In the genomic region with DNA sequence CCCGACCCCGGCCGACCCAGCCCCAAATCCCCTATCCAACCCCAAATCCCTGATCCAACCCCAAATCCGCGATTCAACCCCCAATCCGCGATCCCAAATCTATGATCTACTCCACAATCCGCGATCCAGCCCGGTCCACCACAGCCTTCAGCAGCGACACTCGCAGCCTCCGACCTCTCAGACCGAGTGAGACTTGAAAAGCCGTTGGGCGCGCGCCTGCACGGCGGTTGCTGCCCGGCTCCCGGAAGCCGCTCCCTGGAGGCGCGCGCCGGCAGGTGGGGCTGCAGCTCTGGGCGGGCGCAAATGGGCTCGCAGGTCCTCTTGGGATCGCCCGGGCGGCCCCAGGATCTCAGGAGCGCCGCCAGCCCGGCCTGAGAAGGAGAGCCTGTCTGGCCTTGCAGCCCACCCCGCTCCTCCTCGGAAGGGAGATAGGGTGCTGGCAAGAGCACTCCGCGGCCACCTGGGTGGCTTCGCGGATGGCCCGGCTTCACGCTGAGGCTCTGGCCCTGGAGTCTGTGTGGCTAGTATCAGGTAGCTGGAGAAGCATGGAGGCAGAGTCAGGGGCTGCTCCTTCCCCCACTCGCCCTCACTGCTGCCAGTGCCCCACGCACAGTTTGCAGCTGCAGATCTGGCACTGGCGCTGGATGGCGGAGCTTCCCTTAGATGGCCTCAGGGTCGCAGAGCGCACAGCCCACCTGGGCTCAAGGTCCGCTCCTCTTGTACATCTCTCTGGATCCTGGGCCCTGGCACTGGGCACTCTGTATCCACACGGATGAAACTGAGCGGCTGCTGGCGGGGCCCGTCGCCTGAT, we compare ENCODE assay signal across 7 cellular contexts.
DNase-seq lines count a peak whose midpoint lies in the region; ATAC-seq, FAIRE-seq and TF ChIP-seq lines count a peak whose summit lies in the region.
"Not testable (repeated sequence)": the region's sequence is repeated elsewhere in the genome, so short reads cannot be mapped to it uniquely, and the experiment has no call there.

No MANE protein-coding gene starts in this region.

- H3K4me1 ChIP-seq in astrocyte (ENCODE audit: insufficient read depth, low read length); gastroesophageal sphincter: not testable (repeated sequence)

- no CpG with 5 or more reads among the region's 56 CpGs for WGBS in gastroesophageal sphincter (ENCODE audit: low coverage in 1 of 2), 2 donors

- TF ChIP-seq EP300 in gastroesophageal sphincter (IDR thresholded peaks at IDR 0.05): not testable (repeated sequence)

- not testable (repeated sequence) for H3K27me3 Mint-ChIP-seq in astrocyte (ENCODE audit: low read depth, unreplicated experiment)

- DNase-seq in H7 (peak; percentile 70), NCI-H82 (lab: John Stamatoyannopoulos, UW) (peak; percentile 70), WERI-Rb-1 (peak; percentile 46), kidney tubule cell (ENCODE audit: low spot score) (peak; percentile 62), posterior cingulate gyrus (peak in 8 of 10 donors; percentile 8 to 91 (median 50))
- DNase-seq in astrocyte (ENCODE audit: low read depth): not testable (repeated sequence)

- ATAC-seq in gastroesophageal sphincter: not testable (repeated sequence)

- H3K4me3 ChIP-seq in H7 (ENCODE audit: insufficient read depth, low read depth, low read length) (peak overlapping the region; percentile 12; the same call in 1 of the 2 replicates), WERI-Rb-1 (ENCODE audit: low read depth, low read length) (peak overlapping the region; percentile 22), gastroesophageal sphincter (peak overlapping the region; percentile 16 to 53)
- H3K4me3 ChIP-seq in astrocyte (ENCODE audit: insufficient read depth, low read depth, low read length): not testable (repeated sequence)

- H3K9me3 ChIP-seq in WERI-Rb-1 (ENCODE audit: severe bottlenecking); astrocyte (ENCODE audit: insufficient read depth, low read depth, low read length); gastroesophageal sphincter: not testable (repeated sequence)

- H3K27ac ChIP-seq in WERI-Rb-1; astrocyte (ENCODE audit: low read depth, low read length): not testable (repeated sequence)
- peak overlapping the region in 1 of 4 donors; percentile 43 for H3K27ac ChIP-seq in gastroesophageal sphincter

- intact Hi-C loops in posterior cingulate gyrus (cut with DNase I): not testable (repeated sequence)

- not testable (repeated sequence) for H4K20me1 ChIP-seq in astrocyte (ENCODE audit: insufficient read depth, low read length)

- peak overlapping the region; percentile 94 for H3K4me3 Mint-ChIP-seq in astrocyte (ENCODE audit: unreplicated experiment)

- H3K4me1 Mint-ChIP-seq in astrocyte (ENCODE audit: low read depth, unreplicated experiment): not testable (repeated sequence)

- not testable (repeated sequence) for H3K9ac ChIP-seq in astrocyte (ENCODE audit: low read length)

- H3K4me2 ChIP-seq in astrocyte (ENCODE audit: low read length): not testable (repeated sequence)

- H3K36me3 ChIP-seq in H7 (replicated peaks; ENCODE audit: control insufficient read depth, insufficient read depth, low read length); WERI-Rb-1; astrocyte (ENCODE audit: insufficient read depth, low read length); gastroesophageal sphincter: not testable (repeated sequence)

- peak overlapping the region; percentile 66 for H3K27ac Mint-ChIP-seq in astrocyte (ENCODE audit: unreplicated experiment)

- H3K36me3 Mint-ChIP-seq in astrocyte (ENCODE audit: low read depth, unreplicated experiment): not testable (repeated sequence)

- H3K27me3 ChIP-seq in H7 (ENCODE audit: control insufficient read depth, insufficient read depth, low read length); WERI-Rb-1 (ENCODE audit: insufficient read depth, low read depth, severe bottlenecking); astrocyte (ENCODE audit: insufficient read depth, low read length): not testable (repeated sequence)
- H3K27me3 ChIP-seq in gastroesophageal sphincter: peaks cover 18% of the 10 kb centered on the region

- not testable (repeated sequence) for TF ChIP-seq CTCF in WERI-Rb-1 (IDR thresholded peaks at IDR 0.05; ENCODE audit: low read depth, low read length); astrocyte (IDR thresholded peaks at IDR 0.05; ENCODE audit: insufficient read depth, low read depth, low read length)
- TF ChIP-seq CTCF in gastroesophageal sphincter (IDR thresholded peaks at IDR 0.05): peak in 2 of 4 experiments; percentile 23 to 41

- H3K79me2 ChIP-seq in astrocyte (ENCODE audit: insufficient read depth, low read length): not testable (repeated sequence)

- H2AFZ ChIP-seq in astrocyte (ENCODE audit: low read depth, low read length): not testable (repeated sequence)

- not testable (repeated sequence) for FAIRE-seq in astrocyte (lab: Jason Lieb, UNC)

- not testable (repeated sequence) for H3K9me3 Mint-ChIP-seq in astrocyte (ENCODE audit: unreplicated experiment)

- not testable (repeated sequence) for TF ChIP-seq POLR2A in gastroesophageal sphincter (IDR thresholded peaks at IDR 0.05)
